ENCODE assay signal across 25 cellular contexts in genomic region chr13:66530158-66530557, GRCh38.
"Had no signal": no experiment of that assay in that cellular context is flagged by ENCODE, and none has a peak within 500 bp of the region (broad histone marks: within the 10 kb centered on the region; RNA-seq: fewer than 3 reads in every experiment).

No MANE protein-coding gene starts in this region.

- H3K27ac Mint-ChIP-seq: activated B cell treated with CpG ODN at 0.5 μM for 24 hours; activated CD4-positive, alpha-beta T cell treated with anti-CD3 and anti-CD28 coated beads, Interleukin-2, amount 10 ng/mL, durations not matched to agents 24 days and 14 days; activated naive CD4-positive, alpha-beta T cell treated with anti-CD3 and anti-CD28 coated beads for 36 hours; activated naive CD8-positive, alpha-beta T cell; T-helper 17 cell had no signal

- H3K4me1 Mint-ChIP-seq: activated B cell treated with CpG ODN at 0.5 μM for 24 hours; activated CD4-positive, alpha-beta T cell treated with anti-CD3 and anti-CD28 coated beads, Interleukin-2, amount 10 ng/mL, durations not matched to agents 24 days and 14 days; T-helper 17 cell had no signal

- H3K27me3 ChIP-seq: brain microvascular endothelial cell, cardiac muscle cell, MG63 had no signal

- H3K36me3 ChIP-seq: brain microvascular endothelial cell, cardiac muscle cell, MG63 had no signal

- H3K27ac ChIP-seq: brain microvascular endothelial cell, cardiac muscle cell, PC-9 had no signal

- H3K36me3 Mint-ChIP-seq: activated naive CD8-positive, alpha-beta T cell had no signal

- H3K4me3 ChIP-seq: cardiac muscle cell, MG63, PC-9 had no signal

- DNase-seq: activated B cell treated with CpG ODN at 0.5 μM for 24 hours; activated CD4-positive, alpha-beta T cell treated with anti-CD3 and anti-CD28 coated beads for 1 hour; activated CD4-positive, alpha-beta T cell treated with anti-CD3 and anti-CD28 coated beads, Interleukin-2, amount 10 ng/mL, durations not matched to agents 24 days and 14 days; activated CD4-positive, alpha-beta T cell treated with anti-CD3 and anti-CD28 coated beads, Interleukin-2, amount 50 U/mL, for 48 hours; activated CD8-positive, alpha-beta memory T cell treated with anti-CD3 and anti-CD28 coated beads for 24 hours; activated effector memory CD4-positive, alpha-beta T cell treated with anti-CD3 and anti-CD28 coated beads, Interleukin-2, amount 50 U/mL, for 16 hours; activated naive CD4-positive, alpha-beta T cell treated with anti-CD3 and anti-CD28 coated beads for 36 hours; activated T-cell treated with anti-CD3 and anti-CD28 coated beads, Interleukin-2, amount 50 U/mL, for 4 hours; amygdala; brain microvascular endothelial cell; cerebellar nuclear complex; MG63; MV-4-11; NCI-H1105; NCI-H1436; NCI-H1694 treated with DMSO at 0.1 percent for 48 hours; NCI-H2081; NCI-H510A treated with DMSO at 0.1 percent for 48 hours; NCI-H69; PC-9; SHP77 treated with DMSO at 0.1 percent for 48 hours; T-helper 17 cell; T-helper 9 cell had no signal

- H2AFZ ChIP-seq: PC-9 had no signal

- H3K4me3 Mint-ChIP-seq: activated B cell treated with CpG ODN at 0.5 μM for 24 hours; activated CD4-positive, alpha-beta T cell treated with anti-CD3 and anti-CD28 coated beads, Interleukin-2, amount 10 ng/mL, durations not matched to agents 24 days and 14 days; activated naive CD4-positive, alpha-beta T cell treated with anti-CD3 and anti-CD28 coated beads for 36 hours; activated naive CD8-positive, alpha-beta T cell; activated T-cell treated with anti-CD3 and anti-CD28 coated beads, Interleukin-2, amount 50 U/mL, for 4 hours; T-helper 17 cell had no signal

- H3K4me2 ChIP-seq: PC-9 had no signal

- H3K27me3 Mint-ChIP-seq: activated B cell treated with CpG ODN at 0.5 μM for 24 hours; activated CD4-positive, alpha-beta T cell treated with anti-CD3 and anti-CD28 coated beads, Interleukin-2, amount 10 ng/mL, durations not matched to agents 24 days and 14 days; activated naive CD8-positive, alpha-beta T cell; T-helper 17 cell had no signal

- H3K9me3 Mint-ChIP-seq: activated B cell treated with CpG ODN at 0.5 μM for 24 hours; activated CD4-positive, alpha-beta T cell treated with anti-CD3 and anti-CD28 coated beads, Interleukin-2, amount 10 ng/mL, durations not matched to agents 24 days and 14 days; activated naive CD4-positive, alpha-beta T cell treated with anti-CD3 and anti-CD28 coated beads for 36 hours had no signal

- H3K9me3 ChIP-seq: MG63 had no signal

- ATAC-seq: activated T-cell treated with anti-CD3 and anti-CD28 coated beads, Interleukin-2, amount 50 U/mL, for 4 hours; T-helper 17 cell had no signal
